26 cellular contexts compared by ENCODE assay signal in genomic region chr3:57681691-57682090, GRCh38.
"Had no signal": no experiment of that assay in that cellular context is flagged by ENCODE, and none has a peak within 500 bp of the region (broad histone marks: within the 10 kb centered on the region; RNA-seq: fewer than 3 reads in every experiment).

No MANE protein-coding gene starts in this region.

- H3K4me2 ChIP-seq: KMS-11, SK-N-SH had no signal

- H3K9me3 Mint-ChIP-seq: activated CD8-positive, alpha-beta T cell treated with anti-CD3 and anti-CD28 coated beads for 36 hours; activated T-cell treated with anti-CD3 and anti-CD28 coated beads, Interleukin-2, amount 50 U/mL, for 24 hours; activated T-helper 1 cell treated with anti-CD3 and anti-CD28 coated beads, Interleukin-12 subunit alpha, Interleukin-12 subunit beta, Interleukin-2, Interleukin-4 antibody, amounts not matched to agents 30 ng/mL and 10 ng/mL and 1 ng/mL, durations not matched to agents 14 hours and 24 hours and 36 hours; brain; T-helper 1 cell treated with Interleukin-12 subunit alpha and Interleukin-12 subunit beta and Interleukin-4 antibody, amounts not matched to agents 30 μg/mL and 1 μg/mL, for 36 hours had no signal

- H3K4me1 ChIP-seq: SJCRH30 had no signal

- H3K27me3 Mint-ChIP-seq: activated CD8-positive, alpha-beta T cell treated with anti-CD3 and anti-CD28 coated beads for 36 hours; activated naive CD4-positive, alpha-beta T cell treated with anti-CD3 and anti-CD28 coated beads, Interleukin-2, amount 50 U/mL, for 24 hours; activated T-cell treated with anti-CD3 and anti-CD28 coated beads, Interleukin-2, amount 50 U/mL, for 24 hours; brain had no signal

- H3K4me3 ChIP-seq: Peyer's patch, SJCRH30 had no signal

- H3K9me3 ChIP-seq: Peyer's patch, SJCRH30, SK-N-SH had no signal

- H3K9ac ChIP-seq: KMS-11, SK-N-SH had no signal

- DNase-seq: activated CD4-positive, alpha-beta T cell treated with anti-CD3 and anti-CD28 coated beads for 4 hours; activated CD8-positive, alpha-beta T cell treated with anti-CD3 and anti-CD28 coated beads for 36 hours; activated effector memory CD4-positive, alpha-beta T cell treated with Interleukin-2 at 50 U/mL for 16 hours; activated naive CD4-positive, alpha-beta T cell; activated T-cell treated with anti-CD3 and anti-CD28 coated beads, Interleukin-2, amount 50 U/mL, for 24 hours; amygdala; MM.1S; NCI-H1105 treated with DMSO at 0.1 percent for 48 hours; NCI-H1930; NCI-H2171; NCI-H2227 treated with DMSO at 0.1 percent for 48 hours; NCI-H446 treated with DMSO at 0.1 percent for 48 hours; NCI-H524 treated with DMSO at 0.1 percent for 48 hours; NCI-H774; NK-92 treated with Interleukin-12 subunit alpha and Interleukin-12 subunit beta, amount 100 ng/mL, for 24 hours; Peyer's patch; Right ventricle myocardium superior; SJCRH30; SK-N-SH had no signal

- ATAC-seq: activated CD4-positive, CD25-positive, alpha-beta regulatory T cell treated with anti-CD3 and anti-CD28 coated beads, Interleukin-2, amount 50 U/mL, for 24 hours; activated CD8-positive, alpha-beta T cell treated with anti-CD3 and anti-CD28 coated beads for 36 hours had no signal

- H3K36me3 ChIP-seq: SJCRH30 had no signal

- H3K27ac Mint-ChIP-seq: activated CD8-positive, alpha-beta T cell treated with anti-CD3 and anti-CD28 coated beads for 36 hours; activated T-cell treated with anti-CD3 and anti-CD28 coated beads, Interleukin-2, amount 50 U/mL, for 24 hours; activated T-helper 1 cell treated with anti-CD3 and anti-CD28 coated beads, Interleukin-12 subunit alpha, Interleukin-12 subunit beta, Interleukin-2, Interleukin-4 antibody, amounts not matched to agents 30 ng/mL and 10 ng/mL and 1 ng/mL, durations not matched to agents 14 hours and 24 hours and 36 hours; brain; T-helper 1 cell treated with Interleukin-12 subunit alpha and Interleukin-12 subunit beta and Interleukin-4 antibody, amounts not matched to agents 30 μg/mL and 1 μg/mL, for 36 hours had no signal

- H3K27ac ChIP-seq: KMS-11, Peyer's patch, RWPE1, SJCRH30 had no signal

- H3K4me3 Mint-ChIP-seq: activated CD8-positive, alpha-beta T cell treated with anti-CD3 and anti-CD28 coated beads for 36 hours; activated T-cell treated with anti-CD3 and anti-CD28 coated beads, Interleukin-2, amount 50 U/mL, for 24 hours; activated T-helper 1 cell treated with anti-CD3 and anti-CD28 coated beads, Interleukin-12 subunit alpha, Interleukin-12 subunit beta, Interleukin-2, Interleukin-4 antibody, amounts not matched to agents 30 ng/mL and 10 ng/mL and 1 ng/mL, durations not matched to agents 14 hours and 24 hours and 36 hours; brain; T-helper 1 cell treated with Interleukin-12 subunit alpha and Interleukin-12 subunit beta and Interleukin-4 antibody, amounts not matched to agents 30 μg/mL and 1 μg/mL, for 36 hours had no signal

- H3K27me3 ChIP-seq: Peyer's patch, SJCRH30 had no signal
